ENCODE assay signal across 9 cellular contexts in genomic region chr17:416293-417206, GRCh38. TPM values are rescaled to one million over a fixed set of nuclear protein-coding genes. Genes with fewer than 3 reads are reported as not detected.
DNase-seq lines count a peak whose midpoint lies in the region; ATAC-seq and TF ChIP-seq lines count a peak whose summit lies in the region.
"Had no signal": no experiment of that assay in that cellular context is flagged by ENCODE, and none has a peak within 500 bp of the region (broad histone marks: within the 10 kb centered on the region; RNA-seq: fewer than 3 reads in every experiment).

No MANE protein-coding gene starts in this region.

- peaks cover 85% of the 10 kb centered on the region for H3K4me1 ChIP-seq in CD4-positive, CD25-positive, alpha-beta regulatory T cell (ENCODE audit: control insufficient read depth, insufficient read depth, low read length, poor library complexity, severe bottlenecking)
- H3K4me1 ChIP-seq in esophagus (ENCODE audit: control insufficient read depth in 2 of 2, insufficient read depth in 2 of 2, low read length in 1 of 2) (peaks cover 0 to 3% of the 10 kb centered on the region in 2 donors), left ventricle myocardium inferior (peaks cover 16% of the 10 kb centered on the region)

- peak; percentile 59 to 73 for ATAC-seq in CD4-positive, CD25-positive, alpha-beta regulatory T cell (ENCODE audit: low read depth in 2 of 2)
- ATAC-seq in GM21447 (IDR thresholded peaks at IDR 0.05; ENCODE audit: unreplicated experiment) (peak; percentile 68), HG03469 (IDR thresholded peaks at IDR 0.05; ENCODE audit: unreplicated experiment) (no peak)

- H3K27me3 ChIP-seq in CD4-positive, CD25-positive, alpha-beta regulatory T cell (ENCODE audit: control insufficient read depth, insufficient read depth, low read length) = no peaks in the 10 kb centered on the region
- no peaks in the 10 kb centered on the region for H3K27me3 ChIP-seq in esophagus (ENCODE audit: control insufficient read depth in 1 of 2, insufficient read depth in 2 of 2, low read length in 2 of 2)
- no peaks in the 10 kb centered on the region for H3K27me3 ChIP-seq in left ventricle myocardium inferior (ENCODE audit: low read depth)
- H3K27me3 ChIP-seq: ascending aorta had no signal

- H3K9me3 Mint-ChIP-seq in CD4-positive, CD25-positive, alpha-beta regulatory T cell = peaks cover 0 to 1% (median 0%) of the 10 kb centered on the region in 7 donors
- peaks cover 5% of the 10 kb centered on the region for H3K9me3 Mint-ChIP-seq in T-helper 1 cell treated with Interleukin-12 subunit alpha and Interleukin-12 subunit beta and Interleukin-4 antibody, amounts not matched to agents 30 μg/mL and 1 μg/mL, for 36 hours
- peaks cover 5% of the 10 kb centered on the region for H3K9me3 Mint-ChIP-seq in mesothelial cell of epicardium

- WGBS in esophagus, 2 donors = 63 to 68% methylated on average over 23 of the region's 23 CpGs

- peak overlapping the region; percentile 93 to 98 (median 97) for H3K27ac Mint-ChIP-seq in CD4-positive, CD25-positive, alpha-beta regulatory T cell
- peak overlapping the region; percentile 99 for H3K27ac Mint-ChIP-seq in T-helper 1 cell treated with Interleukin-12 subunit alpha and Interleukin-12 subunit beta and Interleukin-4 antibody, amounts not matched to agents 30 μg/mL and 1 μg/mL, for 36 hours
- H3K27ac Mint-ChIP-seq in mesothelial cell of epicardium = no peak overlapping the region

- peaks cover 17 to 85% (median 56%) of the 10 kb centered on the region in 4 donors for H3K4me1 Mint-ChIP-seq in CD4-positive, CD25-positive, alpha-beta regulatory T cell
- H3K4me1 Mint-ChIP-seq in T-helper 1 cell treated with Interleukin-12 subunit alpha and Interleukin-12 subunit beta and Interleukin-4 antibody, amounts not matched to agents 30 μg/mL and 1 μg/mL, for 36 hours (ENCODE audit: low read depth) = peaks cover 55% of the 10 kb centered on the region
- H3K4me1 Mint-ChIP-seq in mesothelial cell of epicardium = peaks cover under 1% of the 10 kb centered on the region

- peaks cover 5% of the 10 kb centered on the region for H3K36me3 Mint-ChIP-seq in CD4-positive, CD25-positive, alpha-beta regulatory T cell
- H3K36me3 Mint-ChIP-seq in T-helper 1 cell treated with Interleukin-12 subunit alpha and Interleukin-12 subunit beta and Interleukin-4 antibody, amounts not matched to agents 30 μg/mL and 1 μg/mL, for 36 hours (ENCODE audit: low read depth) = peaks cover 45% of the 10 kb centered on the region
- peaks cover 8% of the 10 kb centered on the region for H3K36me3 Mint-ChIP-seq in mesothelial cell of epicardium

- H3K27ac ChIP-seq in CD4-positive, CD25-positive, alpha-beta regulatory T cell (ENCODE audit: insufficient read depth, low read length, poor library complexity, severe bottlenecking) = peak overlapping the region; percentile 79
- H3K27ac ChIP-seq in esophagus (ENCODE audit: low read depth in 2 of 2, low read length in 1 of 2) = peak overlapping the region; percentile 1 to 38
- no peak overlapping the region for H3K27ac ChIP-seq in left ventricle myocardium inferior (replicated peaks)
- H3K27ac ChIP-seq: ascending aorta had no signal

- peak in 2 of 3 donors; percentile 59 to 93 for DNase-seq in CD4-positive, CD25-positive, alpha-beta regulatory T cell
- DNase-seq in posterior cingulate gyrus = no peak
- no peak for DNase-seq in mesothelial cell of epicardium (ENCODE audit: low spot score in 2 of 2, unreplicated experiment in 2 of 2)
- no peak for DNase-seq in left ventricle myocardium inferior

- H3K36me3 ChIP-seq in CD4-positive, CD25-positive, alpha-beta regulatory T cell (ENCODE audit: control insufficient read depth, insufficient read depth, low read length) = no peaks in the 10 kb centered on the region
- H3K36me3 ChIP-seq in esophagus (ENCODE audit: control insufficient read depth in 2 of 2, insufficient read depth in 2 of 2, low read length in 1 of 2) (no peaks in the 10 kb centered on the region), left ventricle myocardium inferior (peaks cover 6% of the 10 kb centered on the region)

- H3K4me3 ChIP-seq in CD4-positive, CD25-positive, alpha-beta regulatory T cell (ENCODE audit: low read depth, low read length) = peak overlapping the region; percentile 93
- H3K4me3 ChIP-seq in esophagus (ENCODE audit: low read depth in 1 of 2, low read length in 2 of 2) (no peak overlapping the region), left ventricle myocardium inferior (no peak overlapping the region)
- H3K4me3 ChIP-seq: ascending aorta had no signal

- no peak for TF ChIP-seq CTCF in mesothelial cell of epicardium (IDR thresholded peaks at IDR 0.05; ENCODE audit: unreplicated experiment)
- TF ChIP-seq CTCF in left ventricle myocardium inferior (IDR thresholded peaks at IDR 0.05; ENCODE audit: borderline replicate concordance) = no peak

- no peaks in the 10 kb centered on the region for H3K9me3 ChIP-seq in CD4-positive, CD25-positive, alpha-beta regulatory T cell (ENCODE audit: control insufficient read depth in 2 of 2, low read length in 2 of 2)
- H3K9me3 ChIP-seq in esophagus (ENCODE audit: control insufficient read depth in 2 of 2, insufficient read depth in 1 of 2, low read depth in 1 of 2, low read length in 1 of 2) (no peaks in the 10 kb centered on the region), left ventricle myocardium inferior (replicated peaks) (no peaks in the 10 kb centered on the region)
- H3K9me3 ChIP-seq: ascending aorta had no signal

- intact Hi-C loops in posterior cingulate gyrus (cut with DNase I) (no loop called here), left ventricle myocardium inferior (cut with micrococcal nuclease) (no loop called here)

- peak overlapping the region; percentile 97 for H3K4me3 Mint-ChIP-seq in CD4-positive, CD25-positive, alpha-beta regulatory T cell
- H3K4me3 Mint-ChIP-seq in T-helper 1 cell treated with Interleukin-12 subunit alpha and Interleukin-12 subunit beta and Interleukin-4 antibody, amounts not matched to agents 30 μg/mL and 1 μg/mL, for 36 hours = peak overlapping the region; percentile 97
- no peak overlapping the region for H3K4me3 Mint-ChIP-seq in mesothelial cell of epicardium

- no peaks in the 10 kb centered on the region for H3K27me3 Mint-ChIP-seq in CD4-positive, CD25-positive, alpha-beta regulatory T cell
- H3K27me3 Mint-ChIP-seq in T-helper 1 cell treated with Interleukin-12 subunit alpha and Interleukin-12 subunit beta and Interleukin-4 antibody, amounts not matched to agents 30 μg/mL and 1 μg/mL, for 36 hours (ENCODE audit: low read depth) = no peaks in the 10 kb centered on the region
- no peaks in the 10 kb centered on the region for H3K27me3 Mint-ChIP-seq in mesothelial cell of epicardium (ENCODE audit: low read depth)

RNA-seq across cellular contexts. Expression of gene RFLNB, which starts 29.2 kb away (rescaled TPM):
- total RNA-seq in CD4-positive, CD25-positive, alpha-beta regulatory T cell = 33.9 TPM
- 10 to 100 TPM; 11.9 to 21.6 (median 15.0) TPM for polyA plus RNA-seq in CD4-positive, CD25-positive, alpha-beta regulatory T cell
- 1 to 10 TPM; 1.7 to 2.5 TPM for polyA plus RNA-seq in esophagus
- 12.6 to 14.9 TPM (median 13.5 TPM) in 3 replicates for total RNA-seq in mesothelial cell of epicardium
- total RNA-seq in left ventricle myocardium inferior = 13.0 TPM

Comparison
In these comparisons a context has a peak if more than half of its experiments do, and no peak if none do; other contexts are left out.
1. DNase-seq: peak in CD4-positive, CD25-positive, alpha-beta regulatory T cell (2 of 3); none in posterior cingulate gyrus (0 of 10), mesothelial cell of epicardium (0 of 2) and left ventricle myocardium inferior (single experiment).